Comparison of ENCODE assay signal across 23 cellular contexts in genomic region chr5:82605441-82605973, GRCh38.
"Had no signal": no experiment of that assay in that cellular context is flagged by ENCODE, and none has a peak within 500 bp of the region (broad histone marks: within the 10 kb centered on the region; RNA-seq: fewer than 3 reads in every experiment).

No MANE protein-coding gene starts in this region.

- ATAC-seq: activated naive CD4-positive, alpha-beta T cell treated with anti-CD3 and anti-CD28 coated beads, Interleukin-2, amount 50 U/mL, for 72 hours; activated T-cell treated with anti-CD3 and anti-CD28 coated beads, Interleukin-2, amount 50 U/mL, for 72 hours; gastroesophageal sphincter; heart right ventricle had no signal

- H3K4me1 Mint-ChIP-seq: immature natural killer cell, memory B cell, naive B cell, neural progenitor cell had no signal

- DNase-seq: activated CD4-positive, CD25-positive, alpha-beta regulatory T cell treated with anti-CD3 and anti-CD28 coated beads, Interleukin-2, amount 50 U/mL, for 72 hours; activated CD8-positive, alpha-beta memory T cell treated with anti-CD3 and anti-CD28 coated beads for 24 hours; activated effector memory CD4-positive, alpha-beta T cell treated with anti-CD3 and anti-CD28 coated beads, Interleukin-2, amount 50 U/mL, for 16 hours; activated T-cell treated with anti-CD3 and anti-CD28 coated beads, Interleukin-2, amount 50 U/mL, for 72 hours; dermis blood vessel endothelial cell; effector memory CD4-positive, alpha-beta T cell; heart right ventricle; immature natural killer cell; kidney glomerular epithelial cell; naive B cell; stimulated activated CD4-positive, alpha-beta T cell treated with anti-CD3 and anti-CD28 coated beads, Interleukin-2, amount 100 ng/mL, for 24 hours; trophoblast cell had no signal

- H3K4me1 ChIP-seq: esophagus muscularis mucosa, gastroesophageal sphincter, heart right ventricle, neural progenitor cell, prostate gland, right atrium auricular region, suprapubic skin had no signal

- H3K4me3 Mint-ChIP-seq: activated T-cell treated with anti-CD3 and anti-CD28 coated beads, Interleukin-2, amount 50 U/mL, for 72 hours; immature natural killer cell; memory B cell; naive B cell; neural progenitor cell; stimulated activated naive CD8-positive, alpha-beta T cell treated with anti-CD3 and anti-CD28 coated beads, Interleukin-15, Interleukin-2, amounts not matched to agents 100 ng/mL and 50 ng/mL, for 24 hours had no signal

- H3K27ac ChIP-seq: esophagus muscularis mucosa, gastroesophageal sphincter, heart right ventricle, neural progenitor cell, prostate gland, right atrium auricular region, suprapubic skin, VCaP had no signal

- H3K9ac ChIP-seq: neural progenitor cell had no signal

- H3K36me3 ChIP-seq: esophagus muscularis mucosa, gastroesophageal sphincter, heart right ventricle, neural progenitor cell, prostate gland, right atrium auricular region, suprapubic skin had no signal

- FAIRE-seq: endothelial cell of umbilical vein had no signal

- H3K27me3 Mint-ChIP-seq: memory B cell, naive B cell had no signal

- H3K36me3 Mint-ChIP-seq: activated naive CD4-positive, alpha-beta T cell treated with anti-CD3 and anti-CD28 coated beads, Interleukin-2, amount 50 U/mL, for 72 hours; immature natural killer cell; memory B cell; naive B cell; neural progenitor cell had no signal

- H3K4me2 ChIP-seq: neural progenitor cell had no signal

- H2AFZ ChIP-seq: neural progenitor cell had no signal

- H3K27ac Mint-ChIP-seq: activated naive CD4-positive, alpha-beta T cell treated with anti-CD3 and anti-CD28 coated beads, Interleukin-2, amount 50 U/mL, for 72 hours; activated T-cell treated with anti-CD3 and anti-CD28 coated beads, Interleukin-2, amount 50 U/mL, for 72 hours; immature natural killer cell; memory B cell; naive B cell; neural progenitor cell had no signal

- H3K9me3 ChIP-seq: prostate gland, right atrium auricular region, suprapubic skin had no signal

- H3K4me3 ChIP-seq: esophagus muscularis mucosa, gastroesophageal sphincter, heart right ventricle, neural progenitor cell, prostate gland, right atrium auricular region, suprapubic skin had no signal

- H3K27me3 ChIP-seq: esophagus muscularis mucosa, gastroesophageal sphincter, heart right ventricle, neural progenitor cell, right atrium auricular region, suprapubic skin had no signal

- H3K9me3 Mint-ChIP-seq: neural progenitor cell had no signal
